10 cellular contexts compared by ENCODE assay signal in the genomic region with DNA sequence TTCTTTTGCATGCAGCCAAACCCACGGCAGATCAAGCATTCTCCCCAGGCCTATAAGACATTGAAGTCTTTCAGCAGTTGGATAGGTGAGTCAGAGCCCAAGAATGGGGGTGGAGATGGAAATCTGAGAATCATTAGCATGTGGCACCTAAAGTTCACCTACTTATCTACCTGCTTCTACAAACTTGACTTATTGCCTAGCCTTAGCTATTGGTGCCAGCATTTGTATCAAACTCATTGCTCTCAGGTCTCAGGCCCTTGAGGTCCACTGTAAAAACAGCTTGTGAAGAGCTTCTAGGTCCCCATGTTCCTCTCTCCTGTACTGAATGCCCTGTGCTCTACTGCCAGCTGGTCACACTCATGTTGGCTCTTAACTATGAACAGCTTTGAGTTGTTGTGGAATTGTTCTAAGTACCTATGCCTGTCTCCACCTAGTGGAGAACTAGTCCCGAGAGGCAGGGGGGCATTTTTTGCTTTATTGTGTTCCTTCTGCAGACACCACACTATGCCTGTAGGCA.
A peak's percentile ranks its signal among the peaks of the same experiment; 100 is the strongest.
DNase-seq lines count a peak whose midpoint lies in the region; ATAC-seq and TF ChIP-seq lines count a peak whose summit lies in the region.
"Had no signal": no experiment of that assay in that cellular context is flagged by ENCODE, and none has a peak within 500 bp of the region (broad histone marks: within the 10 kb centered on the region; RNA-seq: fewer than 3 reads in every experiment).

No MANE protein-coding gene starts in this region.

- no peaks in the 10 kb centered on the region for H4K20me1 ChIP-seq in GM23338 (replicated peaks; ENCODE audit: insufficient read depth)
- no peaks in the 10 kb centered on the region for H4K20me1 ChIP-seq in OCI-LY7 (ENCODE audit: insufficient read depth, low read length)
- no peaks in the 10 kb centered on the region for H4K20me1 ChIP-seq in hepatocyte (ENCODE audit: insufficient read depth, poor library complexity, severe bottlenecking)

- POLR2A ChIA-PET in OCI-LY7 (lab: Charles Lee): no interaction called here

- no TSS peak for BruUV-seq in OCI-LY7 (replicated peaks; lab: Mats Ljungman, UMichigan)

- H3K9me3 ChIP-seq in OCI-LY7 (ENCODE audit: low read length) (no peaks in the 10 kb centered on the region), hepatocyte (ENCODE audit: low read depth) (no peaks in the 10 kb centered on the region)
- no peaks in the 10 kb centered on the region for H3K9me3 ChIP-seq in effector memory CD4-positive, alpha-beta T cell (ENCODE audit: control insufficient read depth, low read length)

- H3K4me2 ChIP-seq in GM23338: no peak overlapping the region
- H3K4me2 ChIP-seq in OCI-LY7 (ENCODE audit: low read length): no peak overlapping the region
- no peak overlapping the region for H3K4me2 ChIP-seq in hepatocyte

- no peaks in the 10 kb centered on the region for H3K36me3 Mint-ChIP-seq in GM23338 (ENCODE audit: low read depth)
- H3K36me3 Mint-ChIP-seq: IgD-negative memory B cell had no signal

- H3K79me2 ChIP-seq in GM23338 (replicated peaks; ENCODE audit: insufficient read depth) (no peaks in the 10 kb centered on the region), OCI-LY7 (ENCODE audit: insufficient read depth, low read depth, low read length) (no peaks in the 10 kb centered on the region), hepatocyte (no peaks in the 10 kb centered on the region)

- CTCF ChIA-PET in OCI-LY7 (lab: Charles Lee; ENCODE audit: unreplicated experiment): no interaction called here

- H3K36me3 ChIP-seq in GM23338 (ENCODE audit: insufficient read depth) (no peaks in the 10 kb centered on the region), OCI-LY7 (ENCODE audit: insufficient read depth, low read length) (no peaks in the 10 kb centered on the region), hepatocyte (replicated peaks; ENCODE audit: insufficient read depth, low read depth) (no peaks in the 10 kb centered on the region)
- no peaks in the 10 kb centered on the region for H3K36me3 ChIP-seq in effector memory CD4-positive, alpha-beta T cell (ENCODE audit: control insufficient read depth, insufficient read depth, low read length)

- H3K27ac ChIP-seq in GM23338 (ENCODE audit: low read depth): no peak overlapping the region
- H3K27ac ChIP-seq in OCI-LY7 (ENCODE audit: low read depth, low read length, poor library complexity, severe bottlenecking): no peak overlapping the region
- H3K27ac ChIP-seq in hepatocyte: no peak overlapping the region
- H3K27ac ChIP-seq in effector memory CD4-positive, alpha-beta T cell (ENCODE audit: insufficient read depth, low read length, poor library complexity, severe bottlenecking): no peak overlapping the region

- no peaks in the 10 kb centered on the region for H3K27me3 Mint-ChIP-seq in GM23338 (ENCODE audit: insufficient read depth, low read depth, poor library complexity)

- DNase-seq in Caki2 (ENCODE audit: low read depth) (peak; percentile 41), GM23338 (ENCODE audit: low spot score) (peak; percentile 71), OCI-LY7 (ENCODE audit: low spot score) (peak; percentile 38), hepatocyte (ENCODE audit: low spot score) (no peak)
- DNase-seq in effector memory CD4-positive, alpha-beta T cell: no peak
- DNase-seq: cerebellar nuclear complex had no signal

- no peaks in the 10 kb centered on the region for H3K9me3 Mint-ChIP-seq in GM23338
- H3K9me3 Mint-ChIP-seq: IgD-negative memory B cell had no signal

- intact Hi-C loops in OCI-LY7 (cut with micrococcal nuclease; ENCODE audit: unreplicated experiment): loop anchor here (5.0 kb wide), 1 partner anchor 69 kb away; no protein-coding TSS in a partner anchor

- no peak overlapping the region for H3K4me3 Mint-ChIP-seq in GM23338
- H3K4me3 Mint-ChIP-seq: IgD-negative memory B cell had no signal

- H3K4me1 ChIP-seq in GM23338 (ENCODE audit: insufficient read depth) (no peaks in the 10 kb centered on the region), OCI-LY7 (ENCODE audit: insufficient read depth, low read length, poor library complexity, severe bottlenecking) (no peaks in the 10 kb centered on the region), hepatocyte (ENCODE audit: insufficient read depth) (no peaks in the 10 kb centered on the region)
- no peaks in the 10 kb centered on the region for H3K4me1 ChIP-seq in effector memory CD4-positive, alpha-beta T cell (ENCODE audit: control insufficient read depth, insufficient read depth, low read length, poor library complexity, severe bottlenecking)

- 0 out of 2 replicates have a peak, but pooled peaks cover 3% of the 10 kb centered on the region for H3K9me2 ChIP-seq in GM23338 (ENCODE audit: insufficient read depth)
- no peaks in the 10 kb centered on the region for H3K9me2 ChIP-seq in OCI-LY7 (ENCODE audit: insufficient read depth, low read length)
- no peaks in the 10 kb centered on the region for H3K9me2 ChIP-seq in hepatocyte (replicated peaks; ENCODE audit: insufficient read depth)

- TF ChIP-seq CTCF in GM23338 (conservative IDR thresholded peaks at IDR 0.05; ENCODE audit: low read depth in 2 of 2) (peak; percentile 70 to 79), OCI-LY7 (conservative IDR thresholded peaks at IDR 0.05; ENCODE audit: low read length) (peak; percentile 73), hepatocyte (IDR thresholded peaks at IDR 0.05; ENCODE audit: poor library complexity) (peak; percentile 14)

- in situ Hi-C loops in Caki2 (cut with HindIII; ENCODE audit: low pct_unique_long_range_greater_than_20kb, low sequenced_read_pairs): no loop called here

- H3K4me3 ChIP-seq in GM23338 (no peak overlapping the region), OCI-LY7 (ENCODE audit: low read depth, low read length, poor library complexity, severe bottlenecking) (no peak overlapping the region), hepatocyte (no peak overlapping the region)
- H3K4me3 ChIP-seq in effector memory CD4-positive, alpha-beta T cell (ENCODE audit: insufficient read depth, low read depth, low read length, poor library complexity, severe bottlenecking): no peak overlapping the region

- H3K27me3 ChIP-seq in GM23338 (ENCODE audit: insufficient read depth): no peaks in the 10 kb centered on the region
- no peaks in the 10 kb centered on the region for H3K27me3 ChIP-seq in hepatocyte
- H3K27me3 ChIP-seq in effector memory CD4-positive, alpha-beta T cell (replicated peaks; ENCODE audit: control insufficient read depth, insufficient read depth, low read length, poor library complexity, severe bottlenecking): no peaks in the 10 kb centered on the region

- no peaks in the 10 kb centered on the region for H3F3A ChIP-seq in GM23338 (replicated peaks; ENCODE audit: low read depth)

- ATAC-seq in GM23338: peak; percentile 77
- no peak for ATAC-seq in GM19023 (IDR thresholded peaks at IDR 0.05; ENCODE audit: unreplicated experiment)
- ATAC-seq in activated CD4-positive, CD25-positive, alpha-beta regulatory T cell treated with anti-CD3 and anti-CD28 coated beads, Interleukin-2, amount 50 U/mL, for 24 hours: no peak
- no peak for ATAC-seq in HG02678 (IDR thresholded peaks at IDR 0.05; ENCODE audit: unreplicated experiment)

- H3K27ac Mint-ChIP-seq in GM23338: no peak overlapping the region
- H3K27ac Mint-ChIP-seq: IgD-negative memory B cell had no signal

- WGBS in hepatocyte (ENCODE audit: low lambda C conversion rate, missing lambda C conversion rate): 70% methylated on average over 2 of the region's 2 CpGs

- H3K4me1 Mint-ChIP-seq in GM23338: no peaks in the 10 kb centered on the region; the same call in 2 of the 3 replicates
- H3K4me1 Mint-ChIP-seq: IgD-negative memory B cell had no signal

- no peak overlapping the region for H2AFZ ChIP-seq in GM23338
- no peak overlapping the region for H2AFZ ChIP-seq in OCI-LY7 (ENCODE audit: low read length)
- H2AFZ ChIP-seq in hepatocyte: no peak overlapping the region

TF ChIP-seq in GM23338, 12 proteins besides CTCF, POLR2A, EP300 and RAD21 (continues in another document):
- TF ChIP-seq ZNF114 (CRISPR knock-in tag; IDR thresholded peaks at IDR 0.05) (no peak), ZNF331 (CRISPR knock-in tag; IDR thresholded peaks at IDR 0.05; ENCODE audit: low read depth) (no peak), POLR2AphosphoS5 (IDR thresholded peaks at IDR 0.05; ENCODE audit: low read depth) (no peak), NANOG (IDR thresholded peaks at IDR 0.05; ENCODE audit: borderline replicate concordance) (no peak), JUNB (IDR thresholded peaks at IDR 0.05; ENCODE audit: unreplicated experiment) (no peak)
- TF ChIP-seq, protein P1, sequence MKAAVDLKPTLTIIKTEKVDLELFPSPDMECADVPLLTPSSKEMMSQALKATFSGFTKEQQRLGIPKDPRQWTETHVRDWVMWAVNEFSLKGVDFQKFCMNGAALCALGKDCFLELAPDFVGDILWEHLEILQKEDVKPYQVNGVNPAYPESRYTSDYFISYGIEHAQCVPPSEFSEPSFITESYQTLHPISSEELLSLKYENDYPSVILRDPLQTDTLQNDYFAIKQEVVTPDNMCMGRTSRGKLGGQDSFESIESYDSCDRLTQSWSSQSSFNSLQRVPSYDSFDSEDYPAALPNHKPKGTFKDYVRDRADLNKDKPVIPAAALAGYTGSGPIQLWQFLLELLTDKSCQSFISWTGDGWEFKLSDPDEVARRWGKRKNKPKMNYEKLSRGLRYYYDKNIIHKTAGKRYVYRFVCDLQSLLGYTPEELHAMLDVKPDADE (IDR thresholded peaks at IDR 0.05): no peak

Comparison
In these comparisons a context has a peak if more than half of its experiments do, and no peak if none do; other contexts are left out.
1. DNase-seq: peak in Caki2 (single experiment), GM23338 (single experiment) and OCI-LY7 (single experiment); none in hepatocyte (single experiment) and effector memory CD4-positive, alpha-beta T cell (0 of 3).
2. CTCF ChIP-seq: peak in every context shown above with its lines; median percentile 74 in GM23338; 73 in OCI-LY7; 14 in hepatocyte.